ENCODE assay signal across 1 cellular context in genomic region chr10:92121686-92122492, GRCh38.
A peak's percentile ranks its signal among the peaks of the same experiment; 100 is the strongest.
TF ChIP-seq lines count a peak whose summit lies in the region.

No MANE protein-coding gene starts in this region.

TF ChIP-seq in HepG2, 621 proteins besides CTCF, POLR2A, EP300 and RAD21 (continued from another document and continues in another):
- TF ChIP-seq LBX2 (CRISPR knock-in tag; IDR thresholded peaks at IDR 0.05; ENCODE audit: borderline replicate concordance) (no peak), ATRX (CRISPR knock-in tag; IDR thresholded peaks at IDR 0.05; ENCODE audit: borderline replicate concordance) (no peak), REPIN1 (CRISPR knock-in tag; IDR thresholded peaks at IDR 0.05; ENCODE audit: borderline replicate concordance, low read depth) (peak; percentile 48; the same call in 1 of the 2 replicates), SIX4 (CRISPR knock-in tag; IDR thresholded peaks at IDR 0.05) (no peak), ZNF256 (CRISPR knock-in tag; conservative IDR thresholded peaks at IDR 0.05) (no peak), RNF219 (CRISPR knock-in tag; IDR thresholded peaks at IDR 0.05) (no peak), RBAK (CRISPR knock-in tag; IDR thresholded peaks at IDR 0.05) (no peak), ARNT2 (CRISPR knock-in tag; IDR thresholded peaks at IDR 0.05; ENCODE audit: low read depth) (peak; percentile 23; the same call in 1 of the 2 replicates), ZBTB7B (CRISPR knock-in tag; IDR thresholded peaks at IDR 0.05) (0 out of 2 replicates have a peak, but pooled peaks have one; percentile 60), ZNF644 (CRISPR knock-in tag; IDR thresholded peaks at IDR 0.05; ENCODE audit: low read depth) (peak; percentile 90), ZNF354B (CRISPR knock-in tag; IDR thresholded peaks at IDR 0.05) (no peak), ZNF501 (CRISPR knock-in tag; IDR thresholded peaks at IDR 0.05) (no peak), IRX3 (CRISPR knock-in tag; IDR thresholded peaks at IDR 0.05; ENCODE audit: borderline replicate concordance, low read depth) (no peak), ZNF572 (CRISPR knock-in tag; IDR thresholded peaks at IDR 0.05) (no peak), ADNP (CRISPR knock-in tag; IDR thresholded peaks at IDR 0.05) (no peak), GABPB1 (CRISPR knock-in tag; IDR thresholded peaks at IDR 0.05) (0 out of 2 replicates have a peak, but pooled peaks have one; percentile 40), NR2C2 (CRISPR knock-in tag; IDR thresholded peaks at IDR 0.05; ENCODE audit: borderline replicate concordance) (peak; percentile 68; the same call in 1 of the 2 replicates), ZNF468 (CRISPR knock-in tag; IDR thresholded peaks at IDR 0.05) (no peak), ZNF839 (CRISPR knock-in tag; IDR thresholded peaks at IDR 0.05; ENCODE audit: borderline replicate concordance) (no peak), RBM22 (optimal IDR thresholded peaks at IDR 0.05; ENCODE audit: low read length) (no peak), ELF3 (CRISPR knock-in tag; IDR thresholded peaks at IDR 0.05) (peak; percentile 84), ZNF225 (CRISPR knock-in tag; IDR thresholded peaks at IDR 0.05) (no peak), EED (CRISPR knock-in tag; IDR thresholded peaks at IDR 0.05) (no peak), CBX1 (IDR thresholded peaks at IDR 0.05; ENCODE audit: low read depth) (peak; percentile 50), SRY (CRISPR knock-in tag; IDR thresholded peaks at IDR 0.05) (no peak), ZNF263 (CRISPR knock-in tag; IDR thresholded peaks at IDR 0.05) (0 out of 2 replicates have a peak, but pooled peaks have one; percentile 19), ZNF331 (CRISPR knock-in tag; IDR thresholded peaks at IDR 0.05) (peak; percentile 88), NKX3-1 (CRISPR knock-in tag; IDR thresholded peaks at IDR 0.05) (no peak), STAT5B (CRISPR knock-in tag; IDR thresholded peaks at IDR 0.05) (no peak), ZNF33B (CRISPR knock-in tag; IDR thresholded peaks at IDR 0.05) (no peak), ZBTB21 (CRISPR knock-in tag; IDR thresholded peaks at IDR 0.05) (no peak), ZFP36L2 (CRISPR knock-in tag; IDR thresholded peaks at IDR 0.05) (no peak), SIN3A (IDR thresholded peaks at IDR 0.05; ENCODE audit: borderline replicate concordance, low read depth, low read length) (0 out of 2 replicates have a peak, but pooled peaks have one; percentile 27), ZKSCAN5 (CRISPR knock-in tag; IDR thresholded peaks at IDR 0.05) (no peak), PRMT3 (CRISPR knock-in tag; IDR thresholded peaks at IDR 0.05; ENCODE audit: borderline replicate concordance, low read depth) (no peak), KDM5B (CRISPR knock-in tag; IDR thresholded peaks at IDR 0.05; ENCODE audit: borderline replicate concordance) (no peak), SMARCC2 (IDR thresholded peaks at IDR 0.05) (no peak), NFIB (CRISPR knock-in tag; IDR thresholded peaks at IDR 0.05; ENCODE audit: borderline replicate concordance) (no peak), NFAT5 (CRISPR knock-in tag; IDR thresholded peaks at IDR 0.05) (no peak), NFE2 (CRISPR knock-in tag; IDR thresholded peaks at IDR 0.05) (no peak), RBM39 (IDR thresholded peaks at IDR 0.05; ENCODE audit: low read depth, low read length, poor library complexity, severe bottlenecking) (no peak), KDM6A (CRISPR knock-in tag; IDR thresholded peaks at IDR 0.05; ENCODE audit: low read depth) (peak; percentile 83), ZNF879 (CRISPR knock-in tag; IDR thresholded peaks at IDR 0.05) (no peak), ZNF484 (CRISPR knock-in tag; IDR thresholded peaks at IDR 0.05; ENCODE audit: borderline replicate concordance, low read depth) (no peak)
- TF ChIP-seq, protein P1, sequence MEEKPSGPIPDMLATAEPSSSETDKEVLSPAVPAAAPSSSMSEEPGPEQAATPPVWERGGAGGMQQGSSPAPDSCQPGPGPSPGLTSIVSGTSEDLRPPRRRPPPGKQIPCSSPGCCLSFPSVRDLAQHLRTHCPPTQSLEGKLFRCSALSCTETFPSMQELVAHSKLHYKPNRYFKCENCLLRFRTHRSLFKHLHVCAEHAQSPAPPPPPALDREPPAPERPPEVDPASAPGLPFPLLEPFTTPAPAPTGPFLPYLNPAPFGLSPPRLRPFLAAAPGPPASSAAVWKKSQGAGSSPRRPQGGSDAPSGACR (CRISPR knock-in tag; IDR thresholded peaks at IDR 0.05), result no peak
- TF ChIP-seq, protein P2, sequence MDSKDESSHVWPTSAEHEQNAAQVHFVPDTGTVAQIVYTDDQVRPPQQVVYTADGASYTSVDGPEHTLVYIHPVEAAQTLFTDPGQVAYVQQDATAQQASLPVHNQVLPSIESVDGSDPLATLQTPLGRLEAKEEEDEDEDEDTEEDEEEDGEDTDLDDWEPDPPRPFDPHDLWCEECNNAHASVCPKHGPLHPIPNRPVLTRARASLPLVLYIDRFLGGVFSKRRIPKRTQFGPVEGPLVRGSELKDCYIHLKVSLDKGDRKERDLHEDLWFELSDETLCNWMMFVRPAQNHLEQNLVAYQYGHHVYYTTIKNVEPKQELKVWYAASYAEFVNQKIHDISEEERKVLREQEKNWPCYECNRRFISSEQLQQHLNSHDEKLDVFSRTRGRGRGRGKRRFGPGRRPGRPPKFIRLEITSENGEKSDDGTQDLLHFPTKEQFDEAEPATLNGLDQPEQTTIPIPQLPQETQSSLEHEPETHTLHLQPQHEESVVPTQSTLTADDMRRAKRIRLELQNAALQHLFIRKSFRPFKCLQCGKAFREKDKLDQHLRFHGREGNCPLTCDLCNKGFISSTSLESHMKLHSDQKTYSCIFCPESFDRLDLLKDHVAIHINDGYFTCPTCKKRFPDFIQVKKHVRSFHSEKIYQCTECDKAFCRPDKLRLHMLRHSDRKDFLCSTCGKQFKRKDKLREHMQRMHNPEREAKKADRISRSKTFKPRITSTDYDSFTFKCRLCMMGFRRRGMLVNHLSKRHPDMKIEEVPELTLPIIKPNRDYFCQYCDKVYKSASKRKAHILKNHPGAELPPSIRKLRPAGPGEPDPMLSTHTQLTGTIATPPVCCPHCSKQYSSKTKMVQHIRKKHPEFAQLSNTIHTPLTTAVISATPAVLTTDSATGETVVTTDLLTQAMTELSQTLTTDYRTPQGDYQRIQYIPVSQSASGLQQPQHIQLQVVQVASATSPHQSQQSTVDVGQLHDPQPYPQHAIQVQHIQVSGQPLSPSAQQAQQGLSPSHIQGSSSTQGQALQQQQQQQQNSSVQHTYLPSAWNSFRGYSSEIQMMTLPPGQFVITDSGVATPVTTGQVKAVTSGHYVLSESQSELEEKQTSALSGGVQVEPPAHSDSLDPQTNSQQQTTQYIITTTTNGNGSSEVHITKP (CRISPR knock-in tag; IDR thresholded peaks at IDR 0.05; ENCODE audit: low read depth), result peak; percentile 40; the same call in 1 of the 2 replicates
- TF ChIP-seq, protein P3, sequence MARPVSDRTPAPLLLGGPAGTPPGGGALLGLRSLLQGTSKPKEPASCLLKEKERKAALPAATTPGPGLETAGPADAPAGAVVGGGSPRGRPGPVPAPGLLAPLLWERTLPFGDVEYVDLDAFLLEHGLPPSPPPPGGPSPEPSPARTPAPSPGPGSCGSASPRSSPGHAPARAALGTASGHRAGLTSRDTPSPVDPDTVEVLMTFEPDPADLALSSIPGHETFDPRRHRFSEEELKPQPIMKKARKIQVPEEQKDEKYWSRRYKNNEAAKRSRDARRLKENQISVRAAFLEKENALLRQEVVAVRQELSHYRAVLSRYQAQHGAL (CRISPR knock-in tag; IDR thresholded peaks at IDR 0.05; ENCODE audit: not compliant biosample characterization), result no peak
- TF ChIP-seq, protein P4, sequence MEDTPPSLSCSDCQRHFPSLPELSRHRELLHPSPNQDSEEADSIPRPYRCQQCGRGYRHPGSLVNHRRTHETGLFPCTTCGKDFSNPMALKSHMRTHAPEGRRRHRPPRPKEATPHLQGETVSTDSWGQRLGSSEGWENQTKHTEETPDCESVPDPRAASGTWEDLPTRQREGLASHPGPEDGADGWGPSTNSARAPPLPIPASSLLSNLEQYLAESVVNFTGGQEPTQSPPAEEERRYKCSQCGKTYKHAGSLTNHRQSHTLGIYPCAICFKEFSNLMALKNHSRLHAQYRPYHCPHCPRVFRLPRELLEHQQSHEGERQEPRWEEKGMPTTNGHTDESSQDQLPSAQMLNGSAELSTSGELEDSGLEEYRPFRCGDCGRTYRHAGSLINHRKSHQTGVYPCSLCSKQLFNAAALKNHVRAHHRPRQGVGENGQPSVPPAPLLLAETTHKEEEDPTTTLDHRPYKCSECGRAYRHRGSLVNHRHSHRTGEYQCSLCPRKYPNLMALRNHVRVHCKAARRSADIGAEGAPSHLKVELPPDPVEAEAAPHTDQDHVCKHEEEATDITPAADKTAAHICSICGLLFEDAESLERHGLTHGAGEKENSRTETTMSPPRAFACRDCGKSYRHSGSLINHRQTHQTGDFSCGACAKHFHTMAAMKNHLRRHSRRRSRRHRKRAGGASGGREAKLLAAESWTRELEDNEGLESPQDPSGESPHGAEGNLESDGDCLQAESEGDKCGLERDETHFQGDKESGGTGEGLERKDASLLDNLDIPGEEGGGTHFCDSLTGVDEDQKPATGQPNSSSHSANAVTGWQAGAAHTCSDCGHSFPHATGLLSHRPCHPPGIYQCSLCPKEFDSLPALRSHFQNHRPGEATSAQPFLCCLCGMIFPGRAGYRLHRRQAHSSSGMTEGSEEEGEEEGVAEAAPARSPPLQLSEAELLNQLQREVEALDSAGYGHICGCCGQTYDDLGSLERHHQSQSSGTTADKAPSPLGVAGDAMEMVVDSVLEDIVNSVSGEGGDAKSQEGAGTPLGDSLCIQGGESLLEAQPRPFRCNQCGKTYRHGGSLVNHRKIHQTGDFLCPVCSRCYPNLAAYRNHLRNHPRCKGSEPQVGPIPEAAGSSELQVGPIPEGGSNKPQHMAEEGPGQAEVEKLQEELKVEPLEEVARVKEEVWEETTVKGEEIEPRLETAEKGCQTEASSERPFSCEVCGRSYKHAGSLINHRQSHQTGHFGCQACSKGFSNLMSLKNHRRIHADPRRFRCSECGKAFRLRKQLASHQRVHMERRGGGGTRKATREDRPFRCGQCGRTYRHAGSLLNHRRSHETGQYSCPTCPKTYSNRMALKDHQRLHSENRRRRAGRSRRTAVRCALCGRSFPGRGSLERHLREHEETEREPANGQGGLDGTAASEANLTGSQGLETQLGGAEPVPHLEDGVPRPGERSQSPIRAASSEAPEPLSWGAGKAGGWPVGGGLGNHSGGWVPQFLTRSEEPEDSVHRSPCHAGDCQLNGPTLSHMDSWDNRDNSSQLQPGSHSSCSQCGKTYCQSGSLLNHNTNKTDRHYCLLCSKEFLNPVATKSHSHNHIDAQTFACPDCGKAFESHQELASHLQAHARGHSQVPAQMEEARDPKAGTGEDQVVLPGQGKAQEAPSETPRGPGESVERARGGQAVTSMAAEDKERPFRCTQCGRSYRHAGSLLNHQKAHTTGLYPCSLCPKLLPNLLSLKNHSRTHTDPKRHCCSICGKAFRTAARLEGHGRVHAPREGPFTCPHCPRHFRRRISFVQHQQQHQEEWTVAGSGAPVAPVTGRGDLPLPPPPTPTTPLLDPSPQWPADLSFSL (CRISPR knock-in tag; IDR thresholded peaks at IDR 0.05), result no peak
